8 cellular contexts compared by ENCODE assay signal in genomic region chr19:12695997-12696365, GRCh38. TPM values are rescaled to one million over a fixed set of nuclear protein-coding genes. Genes with fewer than 3 reads are reported as not detected.
A peak's percentile ranks its signal among the peaks of the same experiment; 100 is the strongest.
DNase-seq lines count a peak whose midpoint lies in the region; ATAC-seq, FAIRE-seq and TF ChIP-seq lines count a peak whose summit lies in the region.

No MANE protein-coding gene starts in this region.

- H3K36me3 ChIP-seq in effector memory CD4-positive, alpha-beta T cell (ENCODE audit: control insufficient read depth, insufficient read depth, low read length), result peaks cover 3% of the 10 kb centered on the region

- ATAC-seq in natural killer cell treated with Interleukin-12 subunit alpha and Interleukin-12 subunit beta and Interleukin-15 and Interleukin-18, amount 100 ng/mL, for 72 hours, result peak; percentile 28 to 29

- H3K4me1 Mint-ChIP-seq in natural killer cell treated with Interleukin-12 subunit alpha and Interleukin-12 subunit beta and Interleukin-15 and Interleukin-18, amount 100 ng/mL, for 72 hours (ENCODE audit: low read depth in 2 of 2), result peaks cover 10% of the 10 kb centered on the region in 2 donors

- no peak for DNase-seq in AG09309 (ENCODE audit: low read depth)
- DNase-seq in GM20000 (ENCODE audit: low spot score), result peak; percentile 48
- DNase-seq in NCI-H69 (lab: John Stamatoyannopoulos, UW), result peak; percentile 57
- no peak for DNase-seq in effector memory CD4-positive, alpha-beta T cell
- DNase-seq in natural killer cell treated with Interleukin-12 subunit alpha and Interleukin-12 subunit beta and Interleukin-15 and Interleukin-18, amount 100 ng/mL, for 72 hours (ENCODE audit: low spot score), result no peak
- DNase-seq in NCI-H510A treated with DMSO at 0.1 percent for 48 hours (lab: John Stamatoyannopoulos, UW), result no peak
- no peak for DNase-seq in NCI-H2029 (lab: John Stamatoyannopoulos, UW)
- DNase-seq in urothelium cell line (ENCODE audit: low spot score), result no peak

- no peak for TF ChIP-seq CTCF in AG09309 (IDR thresholded peaks at IDR 0.05; ENCODE audit: control insufficient read depth, insufficient read depth, low read depth, low read length, missing control alignments)
- no peak for TF ChIP-seq CTCF in GM20000 (IDR thresholded peaks at IDR 0.05; ENCODE audit: extremely low read depth, missing control alignments)

- H3K9me3 Mint-ChIP-seq in natural killer cell treated with Interleukin-12 subunit alpha and Interleukin-12 subunit beta and Interleukin-15 and Interleukin-18, amount 100 ng/mL, for 72 hours, result no peaks in the 10 kb centered on the region

- H3K9me3 ChIP-seq in effector memory CD4-positive, alpha-beta T cell (ENCODE audit: control insufficient read depth, low read length), result no peaks in the 10 kb centered on the region

- no peak for FAIRE-seq in urothelium cell line (lab: Jason Lieb, UNC)

- no peaks in the 10 kb centered on the region for H3K27me3 ChIP-seq in effector memory CD4-positive, alpha-beta T cell (replicated peaks; ENCODE audit: control insufficient read depth, insufficient read depth, low read length, poor library complexity, severe bottlenecking)

- peaks cover 5% of the 10 kb centered on the region for H3K36me3 Mint-ChIP-seq in natural killer cell treated with Interleukin-12 subunit alpha and Interleukin-12 subunit beta and Interleukin-15 and Interleukin-18, amount 100 ng/mL, for 72 hours

- H3K4me3 Mint-ChIP-seq in natural killer cell treated with Interleukin-12 subunit alpha and Interleukin-12 subunit beta and Interleukin-15 and Interleukin-18, amount 100 ng/mL, for 72 hours, result peak overlapping the region; percentile 89

- peaks cover 11% of the 10 kb centered on the region for H3K4me1 ChIP-seq in effector memory CD4-positive, alpha-beta T cell (ENCODE audit: control insufficient read depth, insufficient read depth, low read length, poor library complexity, severe bottlenecking)

- peak overlapping the region; percentile 88 to 94 for H3K27ac Mint-ChIP-seq in natural killer cell treated with Interleukin-12 subunit alpha and Interleukin-12 subunit beta and Interleukin-15 and Interleukin-18, amount 100 ng/mL, for 72 hours

- no peaks in the 10 kb centered on the region for H3K27me3 Mint-ChIP-seq in natural killer cell treated with Interleukin-12 subunit alpha and Interleukin-12 subunit beta and Interleukin-15 and Interleukin-18, amount 100 ng/mL, for 72 hours

- H3K27ac ChIP-seq in effector memory CD4-positive, alpha-beta T cell (ENCODE audit: insufficient read depth, low read length, poor library complexity, severe bottlenecking), result peak overlapping the region; percentile 82

- peak overlapping the region; percentile 74 for H3K4me3 ChIP-seq in AG09309 (ENCODE audit: control insufficient read depth, low read depth, low read length)
- peak overlapping the region; percentile 72 for H3K4me3 ChIP-seq in effector memory CD4-positive, alpha-beta T cell (ENCODE audit: insufficient read depth, low read depth, low read length, poor library complexity, severe bottlenecking)

RNA-seq across cellular contexts. Expression of gene FBXW9, which starts 0.5 kb away (rescaled TPM):
- 10 to 100 TPM in 1 of 2 donors, 1 to 10 TPM in 1; 5.6 to 15.4 TPM for total RNA-seq in natural killer cell treated with Interleukin-12 subunit alpha and Interleukin-12 subunit beta and Interleukin-15 and Interleukin-18, amount 100 ng/mL, for 72 hours

RNA-seq across cellular contexts. Expression of gene GNG14, which starts 8.2 kb away (rescaled TPM):
- total RNA-seq in natural killer cell treated with Interleukin-12 subunit alpha and Interleukin-12 subunit beta and Interleukin-15 and Interleukin-18, amount 100 ng/mL, for 72 hours, result not detected

RNA-seq across cellular contexts. Expression of gene DHPS, which starts 14.3 kb away (rescaled TPM):
- 100 to 1,000 TPM; 127 to 148 TPM for total RNA-seq in natural killer cell treated with Interleukin-12 subunit alpha and Interleukin-12 subunit beta and Interleukin-15 and Interleukin-18, amount 100 ng/mL, for 72 hours

RNA-seq across cellular contexts. Expression of gene TNPO2, which starts 27.8 kb away (rescaled TPM):
- 100 to 1,000 TPM in 1 of 2 donors, 10 to 100 TPM in 1; 76.9 to 229 TPM for total RNA-seq in natural killer cell treated with Interleukin-12 subunit alpha and Interleukin-12 subunit beta and Interleukin-15 and Interleukin-18, amount 100 ng/mL, for 72 hours

RNA-seq across cellular contexts. Expression of gene WDR83, which starts 29.4 kb away (rescaled TPM):
- 10 to 100 TPM; 18.6 to 25.1 TPM for total RNA-seq in natural killer cell treated with Interleukin-12 subunit alpha and Interleukin-12 subunit beta and Interleukin-15 and Interleukin-18, amount 100 ng/mL, for 72 hours

Comparison
In these comparisons a context has a peak if more than half of its experiments do, and no peak if none do; other contexts are left out.
1. DNase-seq: peak in GM20000 (single experiment) and NCI-H69 (single experiment); none in AG09309 (single experiment), effector memory CD4-positive, alpha-beta T cell (0 of 3), natural killer cell treated with Interleukin-12 subunit alpha and Interleukin-12 subunit beta and Interleukin-15 and Interleukin-18, amount 100 ng/mL, for 72 hours (single experiment), NCI-H510A treated with DMSO at 0.1 percent for 48 hours (single experiment), NCI-H2029 (single experiment) and urothelium cell line (single experiment).